ENCODE assay signal across 8 cellular contexts in genomic region chr6:36607305-36607704, GRCh38. TPM values are rescaled to one million over a fixed set of nuclear protein-coding genes. Genes with fewer than 3 reads are reported as not detected.
A peak's percentile ranks its signal among the peaks of the same experiment; 100 is the strongest.
DNase-seq lines count a peak whose midpoint lies in the region; ATAC-seq and TF ChIP-seq lines count a peak whose summit lies in the region.
"Not testable (repeated sequence)": the region's sequence is repeated elsewhere in the genome, so short reads cannot be mapped to it uniquely, and the experiment has no call there.

No MANE protein-coding gene starts in this region.

- peaks cover 19% of the 10 kb centered on the region for H3K27me3 Mint-ChIP-seq in HFFc6 (ENCODE audit: insufficient read depth)
- H3K27me3 Mint-ChIP-seq in activated naive CD4-positive, alpha-beta T cell treated with anti-CD3 and anti-CD28 coated beads for 36 hours (ENCODE audit: low read depth); central memory CD8-positive, alpha-beta T cell; natural killer cell (ENCODE audit: low read depth in 2 of 2): not testable (repeated sequence)
- peaks cover 4 to 31% (median 12%) of the 10 kb centered on the region in 3 donors for H3K27me3 Mint-ChIP-seq in immature natural killer cell (ENCODE audit: low read depth in 3 of 3)

- not testable (repeated sequence) for H3K9ac ChIP-seq in smooth muscle cell (ENCODE audit: low read depth)

- not testable (repeated sequence) for H3K4me3 Mint-ChIP-seq in HFFc6; activated naive CD4-positive, alpha-beta T cell treated with anti-CD3 and anti-CD28 coated beads for 36 hours; immature natural killer cell; natural killer cell
- H3K4me3 Mint-ChIP-seq in central memory CD8-positive, alpha-beta T cell, result peak overlapping the region; percentile 25

- H3K27ac Mint-ChIP-seq in HFFc6 (peak overlapping the region; percentile 73), immature natural killer cell (peak overlapping the region; percentile 23 to 89 (median 75)), natural killer cell (peak overlapping the region; percentile 72 to 74)
- H3K27ac Mint-ChIP-seq in activated naive CD4-positive, alpha-beta T cell treated with anti-CD3 and anti-CD28 coated beads for 36 hours, result peak overlapping the region; percentile 88
- peak overlapping the region; percentile 76 for H3K27ac Mint-ChIP-seq in central memory CD8-positive, alpha-beta T cell (ENCODE audit: low read depth)

- H3K9me3 ChIP-seq in WERI-Rb-1 (ENCODE audit: severe bottlenecking); smooth muscle cell (replicated peaks; ENCODE audit: low read depth): not testable (repeated sequence)

- H2AFZ ChIP-seq in ACC112 (ENCODE audit: low read length, unreplicated experiment); smooth muscle cell (ENCODE audit: low read depth): not testable (repeated sequence)

- not testable (repeated sequence) for ATAC-seq in central memory CD8-positive, alpha-beta T cell (replicated peaks; ENCODE audit: extremely low read depth, poor library complexity, severe bottlenecking); natural killer cell

- peaks cover 59% of the 10 kb centered on the region for H3K4me1 Mint-ChIP-seq in HFFc6 (ENCODE audit: low read depth)
- H3K4me1 Mint-ChIP-seq in activated naive CD4-positive, alpha-beta T cell treated with anti-CD3 and anti-CD28 coated beads for 36 hours (ENCODE audit: low read depth), result peaks cover 72% of the 10 kb centered on the region
- H3K4me1 Mint-ChIP-seq in central memory CD8-positive, alpha-beta T cell, result peaks cover 55% of the 10 kb centered on the region
- H3K4me1 Mint-ChIP-seq in immature natural killer cell, result peaks cover 67 to 80% of the 10 kb centered on the region in 2 donors
- peaks cover 64% of the 10 kb centered on the region in 2 donors for H3K4me1 Mint-ChIP-seq in natural killer cell

- TF ChIP-seq CTCF in HFFc6 (IDR thresholded peaks at IDR 0.05); WERI-Rb-1 (IDR thresholded peaks at IDR 0.05; ENCODE audit: low read depth, low read length); natural killer cell (IDR thresholded peaks at IDR 0.05); smooth muscle cell (IDR thresholded peaks at IDR 0.05; ENCODE audit: borderline replicate concordance, insufficient read depth, poor library complexity, severe bottlenecking): not testable (repeated sequence)

- not testable (repeated sequence) for H3K4me2 ChIP-seq in smooth muscle cell

- peaks cover 36% of the 10 kb centered on the region for H3K4me1 ChIP-seq in ACC112 (ENCODE audit: control insufficient read depth, insufficient read depth, low read length, unreplicated experiment)
- peaks cover 13% of the 10 kb centered on the region for H3K4me1 ChIP-seq in smooth muscle cell (ENCODE audit: low read depth)

- not testable (repeated sequence) for DNase-seq in HFFc6; activated naive CD4-positive, alpha-beta T cell treated with anti-CD3 and anti-CD28 coated beads for 36 hours; central memory CD8-positive, alpha-beta T cell (ENCODE audit: low spot score in 2 of 2); immature natural killer cell; natural killer cell; smooth muscle cell (lab: John Stamatoyannopoulos, UW; ENCODE audit: unreplicated experiment)
- DNase-seq in WERI-Rb-1, result peak; percentile 73

- peaks cover 92% of the 10 kb centered on the region for H3F3A ChIP-seq in smooth muscle cell (ENCODE audit: low read depth)

- intact Hi-C loops in activated naive CD4-positive, alpha-beta T cell treated with anti-CD3 and anti-CD28 coated beads for 36 hours (cut with micrococcal nuclease); natural killer cell (cut with micrococcal nuclease): not testable (repeated sequence)

- WGBS in smooth muscle cell (ENCODE audit: low lambda C conversion rate), result 92% methylated on average over 8 of the region's 8 CpGs

- peaks cover 65% of the 10 kb centered on the region for H3K36me3 Mint-ChIP-seq in HFFc6 (ENCODE audit: low read depth)
- H3K36me3 Mint-ChIP-seq in activated naive CD4-positive, alpha-beta T cell treated with anti-CD3 and anti-CD28 coated beads for 36 hours (ENCODE audit: low read depth), result peaks cover 76% of the 10 kb centered on the region
- H3K36me3 Mint-ChIP-seq in central memory CD8-positive, alpha-beta T cell (ENCODE audit: insufficient read depth), result peaks cover 87% of the 10 kb centered on the region
- H3K36me3 Mint-ChIP-seq in immature natural killer cell, result peaks cover 12 to 46% (median 36%) of the 10 kb centered on the region in 3 donors
- peaks cover 30% of the 10 kb centered on the region for H3K36me3 Mint-ChIP-seq in natural killer cell

- peaks cover 100% of the 10 kb centered on the region for H4K20me1 ChIP-seq in smooth muscle cell (ENCODE audit: low read depth)

- H3K27me3 ChIP-seq in ACC112 (ENCODE audit: insufficient read depth, low read length); WERI-Rb-1 (ENCODE audit: insufficient read depth, low read depth, severe bottlenecking); smooth muscle cell (ENCODE audit: low read depth): not testable (repeated sequence)

- H3K27ac ChIP-seq in ACC112 (ENCODE audit: low read depth, low read length) (peak overlapping the region; percentile 24; the same call in 1 of the 2 replicates), WERI-Rb-1 (peak overlapping the region; percentile 43), smooth muscle cell (ENCODE audit: low read depth) (peak overlapping the region; percentile 67)

- not testable (repeated sequence) for H3K9me3 Mint-ChIP-seq in HFFc6; activated naive CD4-positive, alpha-beta T cell treated with anti-CD3 and anti-CD28 coated beads for 36 hours; central memory CD8-positive, alpha-beta T cell; immature natural killer cell; natural killer cell

- H3K36me3 ChIP-seq in ACC112 (ENCODE audit: insufficient read depth, low read length) (peaks cover 62% of the 10 kb centered on the region), WERI-Rb-1 (peaks cover 98% of the 10 kb centered on the region), smooth muscle cell (ENCODE audit: low read depth) (peaks cover 33% of the 10 kb centered on the region)

- CTCF ChIA-PET in activated naive CD4-positive, alpha-beta T cell treated with anti-CD3 and anti-CD28 coated beads for 36 hours (lab: Charles Lee), result interaction anchor here (0.9 to 2.2 kb wide), 4 partner anchors 8 to 184 kb away, joined by 3 to 11 read pairs (median 6); no protein-coding TSS in a partner anchor

- H3K4me3 ChIP-seq in ACC112 (ENCODE audit: low read depth, low read length); WERI-Rb-1 (ENCODE audit: low read depth, low read length); smooth muscle cell: not testable (repeated sequence)

- peaks cover 38% of the 10 kb centered on the region for H3K79me2 ChIP-seq in ACC112 (ENCODE audit: control insufficient read depth, insufficient read depth, low read length, unreplicated experiment)
- peaks cover 51% of the 10 kb centered on the region for H3K79me2 ChIP-seq in smooth muscle cell (ENCODE audit: low read depth)

RNA-seq across cellular contexts. Expression of gene SRSF3, which starts 13.1 kb away (rescaled TPM):
- 100 to 1,000 TPM; 257 to 368 (median 330) TPM for total RNA-seq in HFFc6 (2021; fragmentation: NEBNext Ultra II Directional; extraction: Animal tissue kit (Norgen Biotek cat#: 25700))
- 100 to 1,000 TPM; 250 to 269 TPM for total RNA-seq in activated naive CD4-positive, alpha-beta T cell treated with anti-CD3 and anti-CD28 coated beads for 36 hours
- polyA plus RNA-seq in immature natural killer cell, result 100 to 1,000 TPM; 344 to 391 (median 379) TPM
- total RNA-seq in natural killer cell, result 100 to 1,000 TPM; 445 to 526 (median 447) TPM
- 158 and 178 TPM in 2 replicates for total RNA-seq in smooth muscle cell
- polyA plus RNA-seq in smooth muscle cell, result 163 and 179 TPM in 2 replicates
